Comparison of ENCODE assay signal across 8 cellular contexts in the genomic region with DNA sequence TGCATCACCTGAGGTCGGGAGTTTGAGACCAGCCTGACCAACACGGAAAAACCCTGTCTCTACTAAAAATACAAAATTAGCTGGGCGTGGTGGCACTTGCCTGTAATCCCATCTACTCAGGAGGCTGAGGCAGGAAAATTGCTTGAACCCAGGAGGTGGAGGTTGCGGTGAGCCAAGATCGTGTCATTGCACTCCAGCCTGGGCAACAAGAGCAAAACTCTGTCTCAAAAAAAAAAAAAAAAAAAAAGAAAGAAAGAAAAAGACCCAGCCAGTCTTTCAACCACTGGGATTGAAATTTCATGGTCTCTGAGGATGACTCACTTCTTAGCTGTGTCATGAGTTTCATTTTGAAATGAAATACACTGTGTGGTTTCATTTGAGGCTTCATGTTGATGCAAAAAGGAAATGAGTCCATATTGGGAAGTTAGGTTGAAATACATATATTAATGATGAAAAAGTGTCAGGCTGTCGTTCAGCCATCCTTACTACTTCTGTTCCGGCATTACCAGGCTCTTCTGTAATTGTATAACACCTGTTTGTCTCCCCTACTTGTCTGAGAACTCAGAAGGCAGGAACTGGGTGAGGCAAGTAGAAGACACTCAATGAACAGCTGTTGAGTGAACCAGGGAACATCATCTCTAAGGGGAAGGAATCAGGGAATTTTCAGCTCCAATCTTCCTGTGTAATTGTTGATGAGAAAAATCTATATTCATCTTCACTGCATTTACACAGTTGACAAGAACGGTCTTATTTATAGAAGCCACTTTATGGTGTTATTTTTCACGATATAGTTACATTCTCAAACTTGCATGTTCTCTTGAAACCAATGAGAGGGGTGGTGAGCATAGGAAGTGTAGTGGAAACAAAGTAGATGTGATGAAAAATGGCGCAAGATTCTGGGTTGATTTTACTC.
A peak's percentile ranks its signal among the peaks of the same experiment; 100 is the strongest.
DNase-seq lines count a peak whose midpoint lies in the region; ATAC-seq and TF ChIP-seq lines count a peak whose summit lies in the region.

No MANE protein-coding gene starts in this region.

- peak overlapping the region; percentile 31 to 79 (median 58) for H3K27ac ChIP-seq in upper lobe of left lung

- H3K27me3 ChIP-seq in upper lobe of left lung, result no peaks in the 10 kb centered on the region

- TF ChIP-seq EP300 in upper lobe of left lung (IDR thresholded peaks at IDR 0.05), result no peak

- H3K36me3 Mint-ChIP-seq in T-helper 1 cell treated with Interleukin-12 subunit alpha and Interleukin-12 subunit beta and Interleukin-4 antibody, amounts not matched to agents 30 μg/mL and 1 μg/mL, for 36 hours (ENCODE audit: low read depth), result peaks cover 10% of the 10 kb centered on the region

- H3K4me3 ChIP-seq in fibroblast of villous mesenchyme (ENCODE audit: low read depth, low read length) (no peak overlapping the region), upper lobe of left lung (peak overlapping the region in 1 of 4 donors; percentile 15)

- no peaks in the 10 kb centered on the region for H3K9me3 Mint-ChIP-seq in T-helper 1 cell treated with Interleukin-12 subunit alpha and Interleukin-12 subunit beta and Interleukin-4 antibody, amounts not matched to agents 30 μg/mL and 1 μg/mL, for 36 hours

- no peaks in the 10 kb centered on the region for H3K36me3 ChIP-seq in upper lobe of left lung

- peak overlapping the region; percentile 62 for H3K4me3 Mint-ChIP-seq in T-helper 1 cell treated with Interleukin-12 subunit alpha and Interleukin-12 subunit beta and Interleukin-4 antibody, amounts not matched to agents 30 μg/mL and 1 μg/mL, for 36 hours

- peak; percentile 90 for ATAC-seq in HG03469 (IDR thresholded peaks at IDR 0.05; ENCODE audit: unreplicated experiment)
- peak; percentile 73 to 86 for ATAC-seq in upper lobe of left lung (ENCODE audit: low FRiP score in 2 of 2)

- no peak for TF ChIP-seq POLR2A in upper lobe of left lung (IDR thresholded peaks at IDR 0.05)

- DNase-seq in EH (ENCODE audit: low read depth) (peak; percentile 89), GM20000 (ENCODE audit: low spot score) (peak; percentile 76), fibroblast of villous mesenchyme (ENCODE audit: low read depth) (peak; percentile 90), upper lobe of left lung (no peak), NCI-H1694 treated with DMSO at 0.1 percent for 48 hours (lab: John Stamatoyannopoulos, UW) (no peak), NCI-H1417 (lab: John Stamatoyannopoulos, UW) (no peak)

- H3K4me1 Mint-ChIP-seq in T-helper 1 cell treated with Interleukin-12 subunit alpha and Interleukin-12 subunit beta and Interleukin-4 antibody, amounts not matched to agents 30 μg/mL and 1 μg/mL, for 36 hours (ENCODE audit: low read depth), result peaks cover 30% of the 10 kb centered on the region

- peaks cover 9 to 34% (median 24%) of the 10 kb centered on the region in 4 donors for H3K4me1 ChIP-seq in upper lobe of left lung

- H3K27me3 Mint-ChIP-seq in T-helper 1 cell treated with Interleukin-12 subunit alpha and Interleukin-12 subunit beta and Interleukin-4 antibody, amounts not matched to agents 30 μg/mL and 1 μg/mL, for 36 hours (ENCODE audit: low read depth), result peaks cover 21% of the 10 kb centered on the region

- no peaks in the 10 kb centered on the region for H3K9me3 ChIP-seq in upper lobe of left lung

- peak overlapping the region; percentile 82 for H3K27ac Mint-ChIP-seq in T-helper 1 cell treated with Interleukin-12 subunit alpha and Interleukin-12 subunit beta and Interleukin-4 antibody, amounts not matched to agents 30 μg/mL and 1 μg/mL, for 36 hours

- TF ChIP-seq CTCF in GM20000 (IDR thresholded peaks at IDR 0.05; ENCODE audit: extremely low read depth, missing control alignments) (no peak), fibroblast of villous mesenchyme (IDR thresholded peaks at IDR 0.05; ENCODE audit: insufficient read depth, low read depth, low read length) (no peak), upper lobe of left lung (IDR thresholded peaks at IDR 0.05) (no peak)

- 69 to 79% methylated on average over 10 of the region's 10 CpGs for WGBS in upper lobe of left lung, 2 donors

Comparison
In these comparisons a context has a peak if more than half of its experiments do, and no peak if none do; other contexts are left out.
1. DNase-seq: peak in EH (single experiment), GM20000 (single experiment) and fibroblast of villous mesenchyme (single experiment); none in upper lobe of left lung (0 of 2), NCI-H1694 treated with DMSO at 0.1 percent for 48 hours (single experiment) and NCI-H1417 (0 of 3).